ENCODE assay signal across 12 cellular contexts in genomic region chr17:66834919-66835454, GRCh38. TPM values are rescaled to one million over a fixed set of nuclear protein-coding genes. Genes with fewer than 3 reads are reported as not detected.
DNase-seq lines count a peak whose midpoint lies in the region; TF ChIP-seq lines count a peak whose summit lies in the region.
"Had no signal": no experiment of that assay in that cellular context is flagged by ENCODE, and none has a peak within 500 bp of the region (broad histone marks: within the 10 kb centered on the region; RNA-seq: fewer than 3 reads in every experiment).

A gene with protein sequence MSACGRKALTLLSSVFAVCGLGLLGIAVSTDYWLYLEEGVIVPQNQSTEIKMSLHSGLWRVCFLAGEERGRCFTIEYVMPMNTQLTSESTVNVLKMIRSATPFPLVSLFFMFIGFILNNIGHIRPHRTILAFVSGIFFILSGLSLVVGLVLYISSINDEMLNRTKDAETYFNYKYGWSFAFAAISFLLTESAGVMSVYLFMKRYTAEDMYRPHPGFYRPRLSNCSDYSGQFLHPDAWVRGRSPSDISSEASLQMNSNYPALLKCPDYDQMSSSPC (plus strand): TSS chr17:66835117. CDS start chr17:66877333, 42,216 bp downstream.

- H3K4me2 ChIP-seq in SU-DHL-6 (ENCODE audit: low read depth, low read length, poor library complexity, severe bottlenecking) (peak within 1 kb of the TSS; percentile 59), mesendoderm (ENCODE audit: low read length) (peak within 1 kb of the TSS; percentile 35)

- no peak within 1 kb of the TSS for H2AK5ac ChIP-seq in mesendoderm (ENCODE audit: low read length)

- TF ChIP-seq CTCF in GM13977 (IDR thresholded peaks at IDR 0.05; ENCODE audit: extremely low read depth, insufficient read depth, missing control alignments) (no peak), SU-DHL-6 (IDR thresholded peaks at IDR 0.05; ENCODE audit: insufficient read depth, low read length, poor library complexity, severe bottlenecking) (no peak)

- no peak within 1 kb of the TSS for H4K8ac ChIP-seq in mesendoderm (ENCODE audit: low read depth, low read length)

- H3K27me3 ChIP-seq in SU-DHL-6 (ENCODE audit: low read length) (no peaks in the 10 kb centered on the region), mesendoderm (ENCODE audit: insufficient read depth, low read length, poor library complexity) (no peaks in the 10 kb centered on the region)

- no peak within 1 kb of the TSS for H2BK5ac ChIP-seq in mesendoderm (ENCODE audit: low read length)

- no peak within 1 kb of the TSS for H2AFZ ChIP-seq in SU-DHL-6 (ENCODE audit: low read depth, low read length, severe bottlenecking)

- in situ Hi-C loops in GM13977 (cut with MboI; ENCODE audit: low pct_unique_long_range_greater_than_20kb, low sequenced_read_pairs, unreplicated experiment) = no loop called here

- no peak within 1 kb of the TSS for H4K5ac ChIP-seq in mesendoderm (ENCODE audit: low read length)

- no peaks in the 10 kb centered on the region for H3K9me2 ChIP-seq in SU-DHL-6 (replicated peaks; ENCODE audit: insufficient read depth, low read length)

- H3K4ac ChIP-seq in mesendoderm (ENCODE audit: low read depth, low read length) = no peak within 1 kb of the TSS

- H3K9ac ChIP-seq in SU-DHL-6 (ENCODE audit: low read length) (peak within 1 kb of the TSS; percentile 29; the same call in 1 of the 2 replicates), mesendoderm (ENCODE audit: low read length) (peak within 1 kb of the TSS; percentile 50)

- no peak within 1 kb of the TSS for H2BK120ac ChIP-seq in mesendoderm (ENCODE audit: low read depth, low read length)

- H4K20me1 ChIP-seq in SU-DHL-6 (ENCODE audit: low read depth, low read length) = no peaks in the 10 kb centered on the region

- WGBS in mesendoderm (ENCODE audit: extremely low coverage, insufficient coverage, low lambda C conversion rate) = no CpG with 5 or more reads among the region's 57 CpGs

- no peak within 1 kb of the TSS for H3K18ac ChIP-seq in mesendoderm (ENCODE audit: low read length)

- H3K27ac ChIP-seq in SU-DHL-6 (ENCODE audit: low read depth, low read length) (no peak within 1 kb of the TSS), mesendoderm (ENCODE audit: low read depth, low read length) (no peak within 1 kb of the TSS)

- H3K9me3 ChIP-seq in SU-DHL-6 (ENCODE audit: insufficient read depth, low read length) = no peaks in the 10 kb centered on the region

- peaks cover 4% of the 10 kb centered on the region for H3K4me1 ChIP-seq in mesendoderm (ENCODE audit: control insufficient read depth, low read depth, low read length)

- no peaks in the 10 kb centered on the region for H3K79me2 ChIP-seq in SU-DHL-6 (ENCODE audit: insufficient read depth, low read length)
- no peaks in the 10 kb centered on the region for H3K79me2 ChIP-seq in mesendoderm (ENCODE audit: control insufficient read depth, insufficient read depth, low read length)

- no peak within 1 kb of the TSS for H3K23ac ChIP-seq in mesendoderm (ENCODE audit: low read length)

- H3K56ac ChIP-seq in mesendoderm (ENCODE audit: low read length) = peak within 1 kb of the TSS; percentile 65

- H3K4me3 ChIP-seq in SU-DHL-6 (ENCODE audit: insufficient read depth, low read length, poor library complexity, severe bottlenecking) = peak within 1 kb of the TSS; percentile 21
- H3K4me3 ChIP-seq in mesendoderm (ENCODE audit: low read length) = peak within 1 kb of the TSS; percentile 12

- H3K36me3 ChIP-seq in SU-DHL-6 (ENCODE audit: low read length) = no peaks in the 10 kb centered on the region
- no peaks in the 10 kb centered on the region for H3K36me3 ChIP-seq in mesendoderm (ENCODE audit: control insufficient read depth, insufficient read depth, low read length)

- H3K79me1 ChIP-seq in mesendoderm (ENCODE audit: low read length) = no peaks in the 10 kb centered on the region

- no peak within 1 kb of the TSS for H2BK15ac ChIP-seq in mesendoderm (replicated peaks; ENCODE audit: low read depth)

- DNase-seq in AG08396 (ENCODE audit: low spot score) = peak; percentile 32
- DNase-seq in GM13977 (ENCODE audit: low spot score) = peak; percentile 50
- DNase-seq in mesendoderm = peak; percentile 45
- DNase-seq in A172 (ENCODE audit: low spot score) = no peak
- no peak for DNase-seq in stimulated activated CD4-positive, alpha-beta T cell treated with anti-CD3 and anti-CD28 coated beads, Interleukin-15, amount 100 ng/mL, for 24 hours
- DNase-seq in NAMALWA (ENCODE audit: low spot score) = no peak
- DNase-seq in NCI-H1105 treated with DMSO at 0.1 percent for 48 hours (lab: John Stamatoyannopoulos, UW) = no peak
- DNase-seq: activated B cell treated with CpG ODN at 0.5 μM for 24 hours, Kasumi-1, OCI-M1 had no signal

- H3F3A ChIP-seq in SU-DHL-6 (ENCODE audit: insufficient read depth) = no peaks in the 10 kb centered on the region

RNA-seq across cellular contexts. Expression of the gene that starts here (rescaled TPM):
- 1.1 TPM for polyA plus RNA-seq in mesendoderm (2013, experiment 1 of 2)
- polyA plus RNA-seq in mesendoderm (2013, experiment 2 of 2) = 1.1 TPM
- not detected in 2 replicates for total RNA-seq in A172 (2014; rRNA removed; shearing (Covaris generic))
- total RNA-seq: activated B cell treated with CpG ODN at 0.5 μM for 24 hours, glomerular endothelial cell had no signal

Comparison
In these comparisons a context has a peak if more than half of its experiments do, and no peak if none do; other contexts are left out.
1. DNase-seq: peak in AG08396 (single experiment), GM13977 (single experiment) and mesendoderm (single experiment); none in A172 (single experiment), stimulated activated CD4-positive, alpha-beta T cell treated with anti-CD3 and anti-CD28 coated beads, Interleukin-15, amount 100 ng/mL, for 24 hours (single experiment), NAMALWA (single experiment) and NCI-H1105 treated with DMSO at 0.1 percent for 48 hours (single experiment).